In genomic region chr7:66204822-66205735, GRCh38 we compare ENCODE assay signal across 1 cellular context.
TF ChIP-seq lines count a peak whose summit lies in the region.

TPST1 (plus strand) TSS chr7:66205334; CDS start chr7:66240426, 35,092 bp downstream.

TF ChIP-seq in WTC11, 78 proteins besides CTCF, POLR2A, EP300 and RAD21 (continued from another document):
- no peak for TF ChIP-seq AFF4 (CRISPR knock-in tag; IDR thresholded peaks at IDR 0.05; ENCODE audit: borderline replicate concordance)
- TF ChIP-seq RORB (CRISPR knock-in tag; IDR thresholded peaks at IDR 0.05), result no peak
- 0 out of 2 replicates have a peak, but pooled peaks have one; percentile 23 for TF ChIP-seq ZNF317 (CRISPR knock-in tag; IDR thresholded peaks at IDR 0.05; ENCODE audit: borderline replicate concordance, low read depth)
- no peak for TF ChIP-seq SMAD4 (CRISPR knock-in tag; IDR thresholded peaks at IDR 0.05)
- TF ChIP-seq USF1 (CRISPR knock-in tag; IDR thresholded peaks at IDR 0.05), result peak; percentile 41; the same call in 1 of the 2 replicates
- 0 out of 2 replicates have a peak, but pooled peaks have one; percentile 26 for TF ChIP-seq ZNF416 (CRISPR knock-in tag; IDR thresholded peaks at IDR 0.05)
- no peak for TF ChIP-seq OVOL2 (CRISPR knock-in tag; IDR thresholded peaks at IDR 0.05; ENCODE audit: borderline replicate concordance)
- peak; percentile 82; the same call in 1 of the 2 replicates for TF ChIP-seq ETV6 (CRISPR knock-in tag; IDR thresholded peaks at IDR 0.05)
- TF ChIP-seq HMGA2 (CRISPR knock-in tag; IDR thresholded peaks at IDR 0.05), result no peak
- TF ChIP-seq ZNF263 (CRISPR knock-in tag; IDR thresholded peaks at IDR 0.05; ENCODE audit: low read depth), result no peak
- peak; percentile 97; the same call in 1 of the 2 replicates for TF ChIP-seq HMGXB4 (CRISPR knock-in tag; IDR thresholded peaks at IDR 0.05)
- no peak for TF ChIP-seq JAZF1 (CRISPR knock-in tag; IDR thresholded peaks at IDR 0.05)
- peak; percentile 93 for TF ChIP-seq E2F5 (CRISPR knock-in tag; IDR thresholded peaks at IDR 0.05)
- no peak for TF ChIP-seq TCF7 (CRISPR knock-in tag; IDR thresholded peaks at IDR 0.05; ENCODE audit: low read depth)
- TF ChIP-seq MLX (CRISPR knock-in tag; IDR thresholded peaks at IDR 0.05), result no peak
- TF ChIP-seq CDX4 (CRISPR knock-in tag; IDR thresholded peaks at IDR 0.05; ENCODE audit: borderline replicate concordance), result no peak
- 0 out of 2 replicates have a peak, but pooled peaks have one; percentile 32 for TF ChIP-seq ZBTB43 (CRISPR knock-in tag; IDR thresholded peaks at IDR 0.05)
- peak; percentile 92 for TF ChIP-seq KAT7 (CRISPR knock-in tag; IDR thresholded peaks at IDR 0.05; ENCODE audit: borderline replicate concordance)
- 0 out of 2 replicates have a peak, but pooled peaks have one; percentile 51 for TF ChIP-seq TEAD4 (CRISPR knock-in tag; IDR thresholded peaks at IDR 0.05)
- peak; percentile 67; the same call in 1 of the 2 replicates for TF ChIP-seq ZBTB21 (CRISPR knock-in tag; IDR thresholded peaks at IDR 0.05; ENCODE audit: borderline replicate concordance)
- no peak for TF ChIP-seq NR2C2 (CRISPR knock-in tag; IDR thresholded peaks at IDR 0.05)
- no peak; the same call in 1 of the 2 replicates for TF ChIP-seq CBFB (CRISPR knock-in tag; IDR thresholded peaks at IDR 0.05; ENCODE audit: low read depth)
- no peak for TF ChIP-seq NFATC4 (CRISPR knock-in tag; IDR thresholded peaks at IDR 0.05)
- no peak for TF ChIP-seq ATF6 (CRISPR knock-in tag; IDR thresholded peaks at IDR 0.05)
- no peak for TF ChIP-seq IRF2 (CRISPR knock-in tag; IDR thresholded peaks at IDR 0.05; ENCODE audit: borderline replicate concordance, low read depth)
- no peak for TF ChIP-seq ZNF425 (CRISPR knock-in tag; conservative IDR thresholded peaks at IDR 0.05)
- no peak for TF ChIP-seq E2F4 (CRISPR knock-in tag; IDR thresholded peaks at IDR 0.05; ENCODE audit: borderline replicate concordance, low read depth)
- TF ChIP-seq SP1 (CRISPR knock-in tag; conservative IDR thresholded peaks at IDR 0.05), result peak; percentile 78
- TF ChIP-seq NR3C1 (CRISPR knock-in tag; conservative IDR thresholded peaks at IDR 0.05; ENCODE audit: low read depth), result no peak
- no peak for TF ChIP-seq CREM (CRISPR knock-in tag; IDR thresholded peaks at IDR 0.05)
- no peak; the same call in 1 of the 2 replicates for TF ChIP-seq PREB (CRISPR knock-in tag; IDR thresholded peaks at IDR 0.05; ENCODE audit: borderline replicate concordance)
- peak; percentile 73; the same call in 1 of the 2 replicates for TF ChIP-seq FOXP1 (CRISPR knock-in tag; IDR thresholded peaks at IDR 0.05; ENCODE audit: borderline replicate concordance)
- TF ChIP-seq MXD4 (CRISPR knock-in tag; IDR thresholded peaks at IDR 0.05; ENCODE audit: borderline replicate concordance), result no peak
- TF ChIP-seq ZNF232 (CRISPR knock-in tag; IDR thresholded peaks at IDR 0.05), result no peak
- peak; percentile 64; the same call in 1 of the 2 replicates for TF ChIP-seq FOXK1 (CRISPR knock-in tag; IDR thresholded peaks at IDR 0.05)
- no peak for TF ChIP-seq NR1H2 (CRISPR knock-in tag; IDR thresholded peaks at IDR 0.05)
TF ChIP-seq in WTC11: peak in this region for 25.
